Comparison of ENCODE assay signal across 1 cellular context in the genomic region with DNA sequence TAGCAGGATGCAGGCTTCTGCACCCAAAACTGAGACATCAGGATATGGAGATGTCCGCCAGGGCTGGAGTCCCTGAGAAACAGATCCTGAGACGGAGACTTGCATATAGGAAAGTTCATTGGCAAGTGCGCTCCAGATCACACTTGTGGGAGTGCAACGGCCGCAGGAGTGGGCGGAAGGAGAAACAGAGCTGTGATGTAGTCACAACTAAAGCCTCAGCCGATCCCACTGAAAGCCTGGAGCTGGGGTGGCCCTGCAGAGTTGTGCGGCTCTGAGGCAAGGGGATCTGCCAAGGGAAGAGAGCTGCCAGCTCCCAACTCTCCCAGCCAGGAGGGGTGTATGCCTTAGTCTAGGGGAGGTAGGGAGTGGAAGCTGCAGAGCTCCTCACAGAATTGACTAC.
A peak's percentile ranks its signal among the peaks of the same experiment; 100 is the strongest.
TF ChIP-seq lines count a peak whose summit lies in the region.

No MANE protein-coding gene starts in this region.

TF ChIP-seq in K562, 482 proteins besides CTCF, POLR2A, EP300 and RAD21:
- TF ChIP-seq EGR1 (conservative IDR thresholded peaks at IDR 0.05) (0 out of 2 replicates have a peak, but pooled peaks have one; percentile 17), MAFK (IDR thresholded peaks at IDR 0.05; ENCODE audit: low read length) (no peak)
